Comparison of ENCODE assay signal across 18 cellular contexts in genomic region chr1:154845174-154845573, GRCh38. TPM values are rescaled to one million over a fixed set of nuclear protein-coding genes. Genes with fewer than 3 reads are reported as not detected.
"Had no signal": no experiment of that assay in that cellular context is flagged by ENCODE, and none has a peak within 500 bp of the region (broad histone marks: within the 10 kb centered on the region; RNA-seq: fewer than 3 reads in every experiment).

No MANE protein-coding gene starts in this region.

- H3K4me1 ChIP-seq: colonic mucosa, right lobe of liver had no signal

- DNase-seq: activated CD4-positive, alpha-beta memory T cell treated with anti-CD3 and anti-CD28 coated beads, Interleukin-2, amount 10 ng/mL, durations not matched to agents 7 days and 5 days; activated CD4-positive, alpha-beta T cell treated with anti-CD3 and anti-CD28 coated beads for 4 hours; activated effector memory CD4-positive, alpha-beta T cell treated with anti-CD3 and anti-CD28 coated beads, Interleukin-2, amount 50 U/mL, for 16 hours; activated T-cell treated with anti-CD3 and anti-CD28 coated beads, Interleukin-2, amount 50 U/mL, for 48 hours; amniotic stem cell; central memory CD4-positive, alpha-beta T cell; colonic mucosa; immature natural killer cell; left colon; naive B cell; right lobe of liver; stimulated activated naive CD8-positive, alpha-beta T cell treated with anti-CD3 and anti-CD28 coated beads, Interleukin-15, amount 100 ng/mL, for 72 hours; SW 1271 had no signal

- H3K27me3 ChIP-seq: colonic mucosa, right lobe of liver had no signal

- FAIRE-seq: endometrium, TTC549 had no signal

- H3K36me3 ChIP-seq: colonic mucosa, right lobe of liver, thoracic aorta had no signal

- H3K9me3 ChIP-seq: colonic mucosa, right lobe of liver, thoracic aorta had no signal

- H3K4me3 ChIP-seq: colonic mucosa, right lobe of liver, thoracic aorta had no signal

- H3K27ac ChIP-seq: colonic mucosa, right lobe of liver, thoracic aorta had no signal

- ATAC-seq: esophagus mucosa; left colon; right lobe of liver; stimulated activated naive CD8-positive, alpha-beta T cell treated with anti-CD3 and anti-CD28 coated beads, Interleukin-15, amount 100 ng/mL, for 72 hours; WTC11 had no signal

RNA-seq across cellular contexts. Expression of gene KCNN3, which starts 24.9 kb away (rescaled TPM):
- polyA plus RNA-seq: immature natural killer cell had no signal
